ENCODE assay signal across 1 cellular context in the genomic region with DNA sequence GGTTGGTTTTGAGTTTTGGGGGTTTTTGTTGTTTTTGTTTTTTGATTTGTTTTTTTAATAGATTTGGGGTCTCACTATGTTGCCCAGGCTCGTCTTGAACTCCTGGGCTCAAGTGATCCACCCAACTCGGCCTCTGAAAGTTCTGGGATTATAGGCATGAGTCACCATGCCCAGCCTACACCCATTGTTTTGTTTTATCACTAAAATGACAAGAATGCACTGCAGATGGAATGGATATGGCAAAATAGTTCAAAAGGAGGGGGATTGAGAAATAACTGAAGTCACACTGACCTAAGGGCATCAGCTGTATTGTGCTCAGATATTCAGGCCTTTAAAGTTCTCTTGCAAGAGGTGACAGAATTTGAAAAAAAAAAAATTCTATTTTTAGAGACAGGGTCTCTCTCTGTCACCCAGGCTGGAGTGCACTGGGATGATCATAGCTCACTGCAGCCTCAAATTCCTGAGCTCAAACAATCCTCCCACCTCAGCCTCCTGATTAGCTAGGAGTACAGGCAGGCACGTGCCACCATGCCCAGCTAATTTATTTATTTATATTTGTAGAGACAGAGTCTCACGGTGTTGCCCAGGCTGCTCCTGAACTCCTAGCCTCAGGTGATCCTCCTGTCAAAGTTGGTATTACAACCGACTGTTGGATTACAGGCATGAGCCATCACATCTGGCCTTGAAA.
TF ChIP-seq lines count a peak whose summit lies in the region.

No MANE protein-coding gene starts in this region.

TF ChIP-seq in HepG2, 621 proteins besides CTCF, POLR2A, EP300 and RAD21 (continued from another document and continues in another):
- TF ChIP-seq, protein P1, sequence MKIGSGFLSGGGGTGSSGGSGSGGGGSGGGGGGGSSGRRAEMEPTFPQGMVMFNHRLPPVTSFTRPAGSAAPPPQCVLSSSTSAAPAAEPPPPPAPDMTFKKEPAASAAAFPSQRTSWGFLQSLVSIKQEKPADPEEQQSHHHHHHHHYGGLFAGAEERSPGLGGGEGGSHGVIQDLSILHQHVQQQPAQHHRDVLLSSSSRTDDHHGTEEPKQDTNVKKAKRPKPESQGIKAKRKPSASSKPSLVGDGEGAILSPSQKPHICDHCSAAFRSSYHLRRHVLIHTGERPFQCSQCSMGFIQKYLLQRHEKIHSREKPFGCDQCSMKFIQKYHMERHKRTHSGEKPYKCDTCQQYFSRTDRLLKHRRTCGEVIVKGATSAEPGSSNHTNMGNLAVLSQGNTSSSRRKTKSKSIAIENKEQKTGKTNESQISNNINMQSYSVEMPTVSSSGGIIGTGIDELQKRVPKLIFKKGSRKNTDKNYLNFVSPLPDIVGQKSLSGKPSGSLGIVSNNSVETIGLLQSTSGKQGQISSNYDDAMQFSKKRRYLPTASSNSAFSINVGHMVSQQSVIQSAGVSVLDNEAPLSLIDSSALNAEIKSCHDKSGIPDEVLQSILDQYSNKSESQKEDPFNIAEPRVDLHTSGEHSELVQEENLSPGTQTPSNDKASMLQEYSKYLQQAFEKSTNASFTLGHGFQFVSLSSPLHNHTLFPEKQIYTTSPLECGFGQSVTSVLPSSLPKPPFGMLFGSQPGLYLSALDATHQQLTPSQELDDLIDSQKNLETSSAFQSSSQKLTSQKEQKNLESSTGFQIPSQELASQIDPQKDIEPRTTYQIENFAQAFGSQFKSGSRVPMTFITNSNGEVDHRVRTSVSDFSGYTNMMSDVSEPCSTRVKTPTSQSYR (CRISPR knock-in tag; IDR thresholded peaks at IDR 0.05; ENCODE audit: borderline replicate concordance), result peak; percentile 23; the same call in 1 of the 2 replicates
- no peak for TF ChIP-seq ISL2 (CRISPR knock-in tag; IDR thresholded peaks at IDR 0.05)
- TF ChIP-seq ETV6 (CRISPR knock-in tag; conservative IDR thresholded peaks at IDR 0.05), result no peak
- TF ChIP-seq, protein P2, sequence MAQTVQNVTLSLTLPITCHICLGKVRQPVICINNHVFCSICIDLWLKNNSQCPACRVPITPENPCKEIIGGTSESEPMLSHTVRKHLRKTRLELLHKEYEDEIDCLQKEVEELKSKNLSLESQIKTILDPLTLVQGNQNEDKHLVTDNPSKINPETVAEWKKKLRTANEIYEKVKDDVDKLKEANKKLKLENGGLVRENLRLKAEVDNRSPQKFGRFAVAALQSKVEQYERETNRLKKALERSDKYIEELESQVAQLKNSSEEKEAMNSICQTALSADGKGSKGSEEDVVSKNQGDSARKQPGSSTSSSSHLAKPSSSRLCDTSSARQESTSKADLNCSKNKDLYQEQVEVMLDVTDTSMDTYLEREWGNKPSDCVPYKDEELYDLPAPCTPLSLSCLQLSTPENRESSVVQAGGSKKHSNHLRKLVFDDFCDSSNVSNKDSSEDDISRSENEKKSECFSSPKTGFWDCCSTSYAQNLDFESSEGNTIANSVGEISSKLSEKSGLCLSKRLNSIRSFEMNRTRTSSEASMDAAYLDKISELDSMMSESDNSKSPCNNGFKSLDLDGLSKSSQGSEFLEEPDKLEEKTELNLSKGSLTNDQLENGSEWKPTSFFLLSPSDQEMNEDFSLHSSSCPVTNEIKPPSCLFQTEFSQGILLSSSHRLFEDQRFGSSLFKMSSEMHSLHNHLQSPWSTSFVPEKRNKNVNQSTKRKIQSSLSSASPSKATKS (CRISPR knock-in tag; IDR thresholded peaks at IDR 0.05), result no peak
- peak; percentile 16; the same call in 1 of the 2 replicates for TF ChIP-seq SALL1 (CRISPR knock-in tag; IDR thresholded peaks at IDR 0.05)
- no peak for TF ChIP-seq ZNF354B (CRISPR knock-in tag; IDR thresholded peaks at IDR 0.05)
- TF ChIP-seq CREM (IDR thresholded peaks at IDR 0.05), result peak; percentile 22; the same call in 1 of the 2 replicates
- TF ChIP-seq CREM (CRISPR knock-in tag; IDR thresholded peaks at IDR 0.05), result no peak
- TF ChIP-seq DNMT3B (CRISPR knock-in tag; conservative IDR thresholded peaks at IDR 0.05), result peak; percentile 31; the same call in 1 of the 2 replicates
- TF ChIP-seq, protein P3, sequence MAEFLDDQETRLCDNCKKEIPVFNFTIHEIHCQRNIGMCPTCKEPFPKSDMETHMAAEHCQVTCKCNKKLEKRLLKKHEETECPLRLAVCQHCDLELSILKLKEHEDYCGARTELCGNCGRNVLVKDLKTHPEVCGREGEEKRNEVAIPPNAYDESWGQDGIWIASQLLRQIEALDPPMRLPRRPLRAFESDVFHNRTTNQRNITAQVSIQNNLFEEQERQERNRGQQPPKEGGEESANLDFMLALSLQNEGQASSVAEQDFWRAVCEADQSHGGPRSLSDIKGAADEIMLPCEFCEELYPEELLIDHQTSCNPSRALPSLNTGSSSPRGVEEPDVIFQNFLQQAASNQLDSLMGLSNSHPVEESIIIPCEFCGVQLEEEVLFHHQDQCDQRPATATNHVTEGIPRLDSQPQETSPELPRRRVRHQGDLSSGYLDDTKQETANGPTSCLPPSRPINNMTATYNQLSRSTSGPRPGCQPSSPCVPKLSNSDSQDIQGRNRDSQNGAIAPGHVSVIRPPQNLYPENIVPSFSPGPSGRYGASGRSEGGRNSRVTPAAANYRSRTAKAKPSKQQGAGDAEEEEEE (CRISPR knock-in tag; IDR thresholded peaks at IDR 0.05; ENCODE audit: borderline replicate concordance), result no peak
- TF ChIP-seq ATF7 (IDR thresholded peaks at IDR 0.05), result peak; percentile 29; the same call in 1 of the 2 replicates
- no peak for TF ChIP-seq ATF7 (CRISPR knock-in tag; IDR thresholded peaks at IDR 0.05)
- TF ChIP-seq, protein P4, sequence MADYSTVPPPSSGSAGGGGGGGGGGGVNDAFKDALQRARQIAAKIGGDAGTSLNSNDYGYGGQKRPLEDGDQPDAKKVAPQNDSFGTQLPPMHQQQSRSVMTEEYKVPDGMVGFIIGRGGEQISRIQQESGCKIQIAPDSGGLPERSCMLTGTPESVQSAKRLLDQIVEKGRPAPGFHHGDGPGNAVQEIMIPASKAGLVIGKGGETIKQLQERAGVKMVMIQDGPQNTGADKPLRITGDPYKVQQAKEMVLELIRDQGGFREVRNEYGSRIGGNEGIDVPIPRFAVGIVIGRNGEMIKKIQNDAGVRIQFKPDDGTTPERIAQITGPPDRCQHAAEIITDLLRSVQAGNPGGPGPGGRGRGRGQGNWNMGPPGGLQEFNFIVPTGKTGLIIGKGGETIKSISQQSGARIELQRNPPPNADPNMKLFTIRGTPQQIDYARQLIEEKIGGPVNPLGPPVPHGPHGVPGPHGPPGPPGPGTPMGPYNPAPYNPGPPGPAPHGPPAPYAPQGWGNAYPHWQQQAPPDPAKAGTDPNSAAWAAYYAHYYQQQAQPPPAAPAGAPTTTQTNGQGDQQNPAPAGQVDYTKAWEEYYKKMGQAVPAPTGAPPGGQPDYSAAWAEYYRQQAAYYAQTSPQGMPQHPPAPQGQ (CRISPR knock-in tag; IDR thresholded peaks at IDR 0.05; ENCODE audit: borderline replicate concordance), result no peak
- no peak for TF ChIP-seq PCBP2 (optimal IDR thresholded peaks at IDR 0.05; ENCODE audit: low read depth, low read length, poor library complexity, severe bottlenecking)
- no peak for TF ChIP-seq TBL1XR1 (IDR thresholded peaks at IDR 0.05; ENCODE audit: borderline replicate concordance, low read length, partially characterized antibody)
- TF ChIP-seq CENPX (CRISPR knock-in tag; IDR thresholded peaks at IDR 0.05), result no peak
- TF ChIP-seq ZNF788 (CRISPR knock-in tag; IDR thresholded peaks at IDR 0.05; ENCODE audit: borderline replicate concordance), result no peak
- TF ChIP-seq, protein P5, sequence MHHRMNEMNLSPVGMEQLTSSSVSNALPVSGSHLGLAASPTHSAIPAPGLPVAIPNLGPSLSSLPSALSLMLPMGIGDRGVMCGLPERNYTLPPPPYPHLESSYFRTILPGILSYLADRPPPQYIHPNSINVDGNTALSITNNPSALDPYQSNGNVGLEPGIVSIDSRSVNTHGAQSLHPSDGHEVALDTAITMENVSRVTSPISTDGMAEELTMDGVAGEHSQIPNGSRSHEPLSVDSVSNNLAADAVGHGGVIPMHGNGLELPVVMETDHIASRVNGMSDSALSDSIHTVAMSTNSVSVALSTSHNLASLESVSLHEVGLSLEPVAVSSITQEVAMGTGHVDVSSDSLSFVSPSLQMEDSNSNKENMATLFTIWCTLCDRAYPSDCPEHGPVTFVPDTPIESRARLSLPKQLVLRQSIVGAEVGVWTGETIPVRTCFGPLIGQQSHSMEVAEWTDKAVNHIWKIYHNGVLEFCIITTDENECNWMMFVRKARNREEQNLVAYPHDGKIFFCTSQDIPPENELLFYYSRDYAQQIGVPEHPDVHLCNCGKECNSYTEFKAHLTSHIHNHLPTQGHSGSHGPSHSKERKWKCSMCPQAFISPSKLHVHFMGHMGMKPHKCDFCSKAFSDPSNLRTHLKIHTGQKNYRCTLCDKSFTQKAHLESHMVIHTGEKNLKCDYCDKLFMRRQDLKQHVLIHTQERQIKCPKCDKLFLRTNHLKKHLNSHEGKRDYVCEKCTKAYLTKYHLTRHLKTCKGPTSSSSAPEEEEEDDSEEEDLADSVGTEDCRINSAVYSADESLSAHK (CRISPR knock-in tag; IDR thresholded peaks at IDR 0.05; ENCODE audit: borderline replicate concordance), result no peak
- no peak for TF ChIP-seq RFXAP (CRISPR knock-in tag; IDR thresholded peaks at IDR 0.05; ENCODE audit: borderline replicate concordance)
- TF ChIP-seq RXRA (CRISPR knock-in tag; IDR thresholded peaks at IDR 0.05), result no peak
- no peak for TF ChIP-seq MAFK (conservative IDR thresholded peaks at IDR 0.05 in 1 of 2, IDR thresholded peaks at IDR 0.05 in 1 of 2; ENCODE audit: low read length in 2 of 2)
- no peak for TF ChIP-seq NFIB (CRISPR knock-in tag; IDR thresholded peaks at IDR 0.05; ENCODE audit: borderline replicate concordance)
- no peak for TF ChIP-seq MIXL1 (CRISPR knock-in tag; IDR thresholded peaks at IDR 0.05)
- peak; percentile 72 for TF ChIP-seq BHLHE40 (IDR thresholded peaks at IDR 0.05; ENCODE audit: low read length)
- no peak for TF ChIP-seq IKZF1 (IDR thresholded peaks at IDR 0.05)
- peak in 1 of 2 experiments; percentile 65; a peak in 1 of 4 replicates for TF ChIP-seq NR2F1 (CRISPR knock-in tag; IDR thresholded peaks at IDR 0.05)
- no peak for TF ChIP-seq ZBTB21 (CRISPR knock-in tag; IDR thresholded peaks at IDR 0.05)
- TF ChIP-seq, protein P6, sequence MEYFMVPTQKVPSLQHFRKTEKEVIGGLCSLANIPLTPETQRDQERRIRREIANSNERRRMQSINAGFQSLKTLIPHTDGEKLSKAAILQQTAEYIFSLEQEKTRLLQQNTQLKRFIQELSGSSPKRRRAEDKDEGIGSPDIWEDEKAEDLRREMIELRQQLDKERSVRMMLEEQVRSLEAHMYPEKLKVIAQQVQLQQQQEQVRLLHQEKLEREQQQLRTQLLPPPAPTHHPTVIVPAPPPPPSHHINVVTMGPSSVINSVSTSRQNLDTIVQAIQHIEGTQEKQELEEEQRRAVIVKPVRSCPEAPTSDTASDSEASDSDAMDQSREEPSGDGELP (IDR thresholded peaks at IDR 0.05; ENCODE audit: borderline replicate concordance, low read depth), result peak; percentile 84
- no peak for TF ChIP-seq GTF2F1 (IDR thresholded peaks at IDR 0.05; ENCODE audit: low read length)
- TF ChIP-seq, protein P7, sequence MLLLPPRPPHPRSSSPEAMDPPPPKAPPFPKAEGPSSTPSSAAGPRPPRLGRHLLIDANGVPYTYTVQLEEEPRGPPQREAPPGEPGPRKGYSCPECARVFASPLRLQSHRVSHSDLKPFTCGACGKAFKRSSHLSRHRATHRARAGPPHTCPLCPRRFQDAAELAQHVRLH (CRISPR knock-in tag; IDR thresholded peaks at IDR 0.05; ENCODE audit: borderline replicate concordance, low read depth), result no peak
- TF ChIP-seq, protein P8, sequence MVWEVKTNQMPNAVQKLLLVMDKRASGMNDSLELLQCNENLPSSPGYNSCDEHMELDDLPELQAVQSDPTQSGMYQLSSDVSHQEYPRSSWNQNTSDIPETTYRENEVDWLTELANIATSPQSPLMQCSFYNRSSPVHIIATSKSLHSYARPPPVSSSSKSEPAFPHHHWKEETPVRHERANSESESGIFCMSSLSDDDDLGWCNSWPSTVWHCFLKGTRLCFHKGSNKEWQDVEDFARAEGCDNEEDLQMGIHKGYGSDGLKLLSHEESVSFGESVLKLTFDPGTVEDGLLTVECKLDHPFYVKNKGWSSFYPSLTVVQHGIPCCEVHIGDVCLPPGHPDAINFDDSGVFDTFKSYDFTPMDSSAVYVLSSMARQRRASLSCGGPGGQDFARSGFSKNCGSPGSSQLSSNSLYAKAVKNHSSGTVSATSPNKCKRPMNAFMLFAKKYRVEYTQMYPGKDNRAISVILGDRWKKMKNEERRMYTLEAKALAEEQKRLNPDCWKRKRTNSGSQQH (CRISPR knock-in tag; IDR thresholded peaks at IDR 0.05; ENCODE audit: low read depth), result no peak
- TF ChIP-seq GATAD2A (CRISPR knock-in tag; IDR thresholded peaks at IDR 0.05), result peak; percentile 61; the same call in 1 of the 2 replicates
- TF ChIP-seq, protein P9, sequence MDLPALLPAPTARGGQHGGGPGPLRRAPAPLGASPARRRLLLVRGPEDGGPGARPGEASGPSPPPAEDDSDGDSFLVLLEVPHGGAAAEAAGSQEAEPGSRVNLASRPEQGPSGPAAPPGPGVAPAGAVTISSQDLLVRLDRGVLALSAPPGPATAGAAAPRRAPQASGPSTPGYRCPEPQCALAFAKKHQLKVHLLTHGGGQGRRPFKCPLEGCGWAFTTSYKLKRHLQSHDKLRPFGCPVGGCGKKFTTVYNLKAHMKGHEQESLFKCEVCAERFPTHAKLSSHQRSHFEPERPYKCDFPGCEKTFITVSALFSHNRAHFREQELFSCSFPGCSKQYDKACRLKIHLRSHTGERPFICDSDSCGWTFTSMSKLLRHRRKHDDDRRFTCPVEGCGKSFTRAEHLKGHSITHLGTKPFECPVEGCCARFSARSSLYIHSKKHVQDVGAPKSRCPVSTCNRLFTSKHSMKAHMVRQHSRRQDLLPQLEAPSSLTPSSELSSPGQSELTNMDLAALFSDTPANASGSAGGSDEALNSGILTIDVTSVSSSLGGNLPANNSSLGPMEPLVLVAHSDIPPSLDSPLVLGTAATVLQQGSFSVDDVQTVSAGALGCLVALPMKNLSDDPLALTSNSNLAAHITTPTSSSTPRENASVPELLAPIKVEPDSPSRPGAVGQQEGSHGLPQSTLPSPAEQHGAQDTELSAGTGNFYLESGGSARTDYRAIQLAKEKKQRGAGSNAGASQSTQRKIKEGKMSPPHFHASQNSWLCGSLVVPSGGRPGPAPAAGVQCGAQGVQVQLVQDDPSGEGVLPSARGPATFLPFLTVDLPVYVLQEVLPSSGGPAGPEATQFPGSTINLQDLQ (CRISPR knock-in tag; IDR thresholded peaks at IDR 0.05), result no peak
- TF ChIP-seq MYC (CRISPR knock-in tag; IDR thresholded peaks at IDR 0.05; ENCODE audit: borderline replicate concordance), result no peak
- TF ChIP-seq ZNF792 (CRISPR knock-in tag; IDR thresholded peaks at IDR 0.05), result no peak
- no peak for TF ChIP-seq MBNL3 (CRISPR knock-in tag; conservative IDR thresholded peaks at IDR 0.05)
- TF ChIP-seq, protein P10, sequence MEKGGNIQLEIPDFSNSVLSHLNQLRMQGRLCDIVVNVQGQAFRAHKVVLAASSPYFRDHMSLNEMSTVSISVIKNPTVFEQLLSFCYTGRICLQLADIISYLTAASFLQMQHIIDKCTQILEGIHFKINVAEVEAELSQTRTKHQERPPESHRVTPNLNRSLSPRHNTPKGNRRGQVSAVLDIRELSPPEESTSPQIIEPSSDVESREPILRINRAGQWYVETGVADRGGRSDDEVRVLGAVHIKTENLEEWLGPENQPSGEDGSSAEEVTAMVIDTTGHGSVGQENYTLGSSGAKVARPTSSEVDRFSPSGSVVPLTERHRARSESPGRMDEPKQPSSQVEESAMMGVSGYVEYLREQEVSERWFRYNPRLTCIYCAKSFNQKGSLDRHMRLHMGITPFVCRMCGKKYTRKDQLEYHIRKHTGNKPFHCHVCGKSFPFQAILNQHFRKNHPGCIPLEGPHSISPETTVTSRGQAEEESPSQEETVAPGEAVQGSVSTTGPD (CRISPR knock-in tag; IDR thresholded peaks at IDR 0.05), result no peak
